ENCODE assay signal across 8 cellular contexts in the genomic region with DNA sequence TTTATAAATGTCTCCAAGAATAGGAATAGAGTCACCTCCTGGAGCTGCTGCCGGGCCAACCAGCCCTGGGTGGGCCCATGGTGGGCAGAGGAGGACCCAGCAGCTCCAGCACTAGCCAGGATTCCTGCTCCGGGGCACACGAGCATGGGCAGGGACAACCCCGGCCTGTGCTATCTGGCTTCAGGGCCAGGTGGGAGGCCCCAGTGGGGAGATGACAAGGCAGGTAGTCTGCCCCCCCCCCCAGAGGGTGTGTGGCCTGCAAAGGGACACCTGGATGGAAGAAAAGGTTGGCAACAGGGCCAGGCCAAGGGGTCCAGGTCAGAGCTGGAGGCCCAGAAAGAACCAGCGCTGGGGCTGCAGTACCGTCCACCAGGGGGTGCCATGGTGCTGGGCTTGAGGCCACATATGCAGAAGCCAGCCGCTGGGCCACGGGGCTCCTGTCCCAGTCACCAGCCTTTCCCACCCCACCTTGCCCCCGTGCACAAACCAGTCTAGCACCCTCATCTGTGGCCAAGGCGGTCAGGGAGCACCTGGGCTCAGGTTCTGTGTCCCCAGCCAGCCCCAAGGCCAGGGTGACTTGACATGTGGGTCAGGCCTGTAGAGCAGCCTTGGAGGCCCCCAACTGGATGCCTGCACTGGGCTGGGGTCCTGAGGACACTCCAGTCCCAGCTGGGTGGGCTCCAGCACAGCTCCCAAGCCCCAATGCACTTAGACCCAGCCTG. TPM values are rescaled to one million over a fixed set of nuclear protein-coding genes. Genes with fewer than 3 reads are reported as not detected.
DNase-seq lines count a peak whose midpoint lies in the region; ATAC-seq and TF ChIP-seq lines count a peak whose summit lies in the region.

No MANE protein-coding gene starts in this region.

- TF ChIP-seq CTCF in GM12865 (IDR thresholded peaks at IDR 0.05; ENCODE audit: insufficient read depth, low read depth, low read length, missing control alignments), result peak; percentile 93
- peak; percentile 78 for TF ChIP-seq CTCF in NB4 (IDR thresholded peaks at IDR 0.05; ENCODE audit: low read depth, low read length)
- peak; percentile 74 for TF ChIP-seq CTCF in WTC11 (IDR thresholded peaks at IDR 0.05)
- TF ChIP-seq CTCF in breast epithelium (IDR thresholded peaks at IDR 0.05), result peak; percentile 74 to 93 (median 90)

- peaks cover 0 to 11% of the 10 kb centered on the region in 2 donors for H3K4me1 ChIP-seq in breast epithelium

- peak overlapping the region; percentile 26 to 86 for H3K27ac ChIP-seq in breast epithelium

- CTCF ChIA-PET in WTC11 (lab: Charles Lee), result interaction anchor here (0.5 to 11.0 kb wide), 51 partner anchors 8 to 652 kb away, joined by 3 to 398 read pairs (median 5); partner anchors contain the start of genes ASCL2, CD81 and TSSC4

- no peak for TF ChIP-seq POLR2A in NB4 (IDR thresholded peaks at IDR 0.05; ENCODE audit: extremely low read depth, insufficient read length)
- no peak for TF ChIP-seq POLR2A in breast epithelium (IDR thresholded peaks at IDR 0.05)

- peak; percentile 73 for DNase-seq in GM12865 (ENCODE audit: low read depth)
- DNase-seq in NB4 (ENCODE audit: low read depth), result peak; percentile 81
- peak; percentile 93 for DNase-seq in WTC11 (ENCODE audit: low spot score)
- DNase-seq in breast epithelium (ENCODE audit: low spot score in 2 of 2), result peak; percentile 71 to 84
- DNase-seq in iris pigment epithelial cell (ENCODE audit: low read depth), result peak; percentile 57
- peak; percentile 67 to 92 (median 82) for DNase-seq in stimulated activated CD4-positive, alpha-beta T cell treated with anti-CD3 and anti-CD28 coated beads, Interleukin-12 subunit alpha, Interleukin-12 subunit beta, amount 100 ng/mL, for 48 hours (ENCODE audit: low read depth in 2 of 3, low spot score in 1 of 3)

- intact Hi-C loops in breast epithelium (cut with DNase I; ENCODE audit: low total_unique reads), result no loop called here

- H3K27me3 ChIP-seq in breast epithelium, result no peaks in the 10 kb centered on the region

- H3K4me3 ChIP-seq in GM12865 (ENCODE audit: low read depth, low read length), result no peak overlapping the region
- H3K4me3 ChIP-seq in NB4 (ENCODE audit: low read depth, low read length), result peak overlapping the region; percentile 56
- peak overlapping the region in 1 of 3 donors; percentile 44 for H3K4me3 ChIP-seq in breast epithelium

- H3K9me3 Mint-ChIP-seq in WTC11, result no peaks in the 10 kb centered on the region

- POLR2A ChIA-PET in WTC11 (lab: Charles Lee), result interaction anchor here (1.0 to 1.4 kb wide), 4 partner anchors 26 to 115 kb away, joined by 3 to 4 read pairs (median 4); partner anchors contain the start of gene TSSC4

- H3K4me3 Mint-ChIP-seq in WTC11, result no peak overlapping the region

- ATAC-seq in WTC11, result peak; percentile 85
- no peak for ATAC-seq in GM21390 (IDR thresholded peaks at IDR 0.05; ENCODE audit: unreplicated experiment)
- ATAC-seq in GM19397 (IDR thresholded peaks at IDR 0.05; ENCODE audit: unreplicated experiment), result no peak

- H3K27me3 Mint-ChIP-seq in WTC11 (ENCODE audit: low read depth), result no peaks in the 10 kb centered on the region

- no peaks in the 10 kb centered on the region for H3K36me3 ChIP-seq in breast epithelium

- no peaks in the 10 kb centered on the region for H3K36me3 Mint-ChIP-seq in WTC11

- no peak overlapping the region for H3K27ac Mint-ChIP-seq in WTC11

- H3K4me1 Mint-ChIP-seq in WTC11, result peaks cover 4% of the 10 kb centered on the region

- H3K9me3 ChIP-seq in breast epithelium, result no peaks in the 10 kb centered on the region

TF ChIP-seq in WTC11, 78 proteins besides CTCF, POLR2A, EP300 and RAD21:
- TF ChIP-seq ZBTB43 (CRISPR knock-in tag; IDR thresholded peaks at IDR 0.05) (0 out of 2 replicates have a peak, but pooled peaks have one; percentile 44), TCF7 (CRISPR knock-in tag; IDR thresholded peaks at IDR 0.05; ENCODE audit: low read depth) (no peak)

RNA-seq across cellular contexts. Expression of gene TSPAN32, which starts 3.5 kb away (rescaled TPM):
- total RNA-seq in WTC11 (2021) (0.39 TPM in 1 of 3 replicates, not detected in the others), breast epithelium (1 to 10 TPM in 2 of 3 donors, under 1 TPM in 1; 0.33 to 2.4 (median 1.0) TPM)

RNA-seq across cellular contexts. Expression of gene C11orf21, which starts 3.6 kb away (rescaled TPM):
- 0.11 to 0.24 TPM in 2 of 3 replicates, not detected in the other for total RNA-seq in WTC11 (2021)
- total RNA-seq in breast epithelium, result 1 to 10 TPM in 1 of 3 donors, under 1 TPM in 2; 0.33 to 1.0 (median 0.96) TPM

RNA-seq across cellular contexts. Expression of gene ASCL2, which starts 34.9 kb away (rescaled TPM):
- total RNA-seq in WTC11 (2021) (0.24 to 0.73 TPM (median 0.64 TPM) in 3 replicates), breast epithelium (1 to 10 TPM in 2 of 3 donors, under 1 TPM in 1; 0.96 to 4.8 (median 3.3) TPM)
